8 cellular contexts compared by ENCODE assay signal in genomic region chr17:41811549-41812175, GRCh38. TPM values are rescaled to one million over a fixed set of nuclear protein-coding genes. Genes with fewer than 3 reads are reported as not detected.
A peak's percentile ranks its signal among the peaks of the same experiment; 100 is the strongest.
DNase-seq lines count a peak whose midpoint lies in the region; TF ChIP-seq lines count a peak whose summit lies in the region.

Gene P3H4 (minus strand): TSS chr17:41811949. CDS start chr17:41811915, 34 bp downstream.

- H3K27me3 Mint-ChIP-seq in nephron (ENCODE audit: low read depth), result no peaks in the 10 kb centered on the region

- TF ChIP-seq EP300 in Ishikawa (IDR thresholded peaks at IDR 0.05; ENCODE audit: borderline replicate concordance), result no peak

- CTCF ChIA-PET in RWPE1 (lab: Yijun Ruan, JAX), result interaction anchor here (0.6 to 2.1 kb wide), 20 partner anchors 10 to 281 kb away, joined by 3 to 9 read pairs (median 3); partner anchors contain the start of gene JUP

- H3K27ac ChIP-seq in RWPE1, result peak within 1 kb of the TSS; percentile 91

- H3K27ac Mint-ChIP-seq in nephron, result peak within 1 kb of the TSS; percentile 99 to 100 (median 99)

- peaks cover 18% of the 10 kb centered on the region for H3K36me3 Mint-ChIP-seq in nephron (ENCODE audit: low read depth)

- peak within 1 kb of the TSS; percentile 83 for H3K4me3 ChIP-seq in fibroblast of the aortic adventitia (ENCODE audit: low read depth, low read length)

- DNase-seq in AG08395 (ENCODE audit: low spot score), result peak; percentile 85
- peak; percentile 77 for DNase-seq in GM19238 (ENCODE audit: insufficient read length, low spot score)
- DNase-seq in RWPE1 (ENCODE audit: low spot score), result peak; percentile 70
- DNase-seq in activated effector memory CD4-positive, alpha-beta T cell treated with anti-CD3 and anti-CD28 coated beads, Interleukin-2, amount 50 U/mL, for 16 hours, result peak; percentile 90
- DNase-seq in fibroblast of the aortic adventitia (ENCODE audit: low read depth), result peak; percentile 74
- DNase-seq in stimulated activated naive CD4-positive, alpha-beta T cell treated with Interleukin-2 at 50 U/mL for 16 hours (lab: John Stamatoyannopoulos, UW), result peak; percentile 68

- H3K9me3 Mint-ChIP-seq in nephron, result no peaks in the 10 kb centered on the region

- H3K4me1 Mint-ChIP-seq in nephron, result peaks cover 30% of the 10 kb centered on the region

- H3K4me3 Mint-ChIP-seq in nephron, result peak within 1 kb of the TSS; percentile 93 to 100 (median 99)

- TF ChIP-seq RAD21 in Ishikawa (IDR thresholded peaks at IDR 0.05; ENCODE audit: low read depth), result peak; percentile 53; the same call in 1 of the 2 replicates

- TF ChIP-seq CTCF in RWPE1 (conservative IDR thresholded peaks at IDR 0.05; ENCODE audit: low read depth) (peak; percentile 88), fibroblast of the aortic adventitia (IDR thresholded peaks at IDR 0.05; ENCODE audit: insufficient read depth, low read length) (peak; percentile 73), nephron (IDR thresholded peaks at IDR 0.05; ENCODE audit: unreplicated experiment in 3 of 3) (peak; percentile 62 to 84 (median 65))

- POLR2A ChIA-PET in RWPE1 (lab: Yijun Ruan, JAX; ENCODE audit: low non-redundant PET), result interaction anchor here (0.6 to 1.1 kb wide), 2 partner anchors 25 to 107 kb away, joined by 4 to 8 read pairs; partner anchors contain the start of gene JUP

TF ChIP-seq in Ishikawa, 13 proteins besides CTCF, POLR2A, EP300 and RAD21:
- TF ChIP-seq TCF12 (IDR thresholded peaks at IDR 0.05; ENCODE audit: low read depth), result no peak
- TF ChIP-seq, protein P1, sequence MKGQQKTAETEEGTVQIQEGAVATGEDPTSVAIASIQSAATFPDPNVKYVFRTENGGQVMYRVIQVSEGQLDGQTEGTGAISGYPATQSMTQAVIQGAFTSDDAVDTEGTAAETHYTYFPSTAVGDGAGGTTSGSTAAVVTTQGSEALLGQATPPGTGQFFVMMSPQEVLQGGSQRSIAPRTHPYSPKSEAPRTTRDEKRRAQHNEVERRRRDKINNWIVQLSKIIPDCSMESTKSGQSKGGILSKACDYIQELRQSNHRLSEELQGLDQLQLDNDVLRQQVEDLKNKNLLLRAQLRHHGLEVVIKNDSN (IDR thresholded peaks at IDR 0.05), result no peak; the same call in 1 of the 2 replicates
- TF ChIP-seq FOXM1 (IDR thresholded peaks at IDR 0.05; ENCODE audit: borderline replicate concordance, low read depth), result no peak
- peak; percentile 60; the same call in 1 of the 2 replicates for TF ChIP-seq TAF1 (IDR thresholded peaks at IDR 0.05; ENCODE audit: low read depth)
- no peak for TF ChIP-seq TEAD4 (IDR thresholded peaks at IDR 0.05)
- TF ChIP-seq EGR1 (IDR thresholded peaks at IDR 0.05), result no peak
- peak; percentile 27; the same call in 1 of the 2 replicates for TF ChIP-seq NFIC (IDR thresholded peaks at IDR 0.05)
- TF ChIP-seq, protein P2, sequence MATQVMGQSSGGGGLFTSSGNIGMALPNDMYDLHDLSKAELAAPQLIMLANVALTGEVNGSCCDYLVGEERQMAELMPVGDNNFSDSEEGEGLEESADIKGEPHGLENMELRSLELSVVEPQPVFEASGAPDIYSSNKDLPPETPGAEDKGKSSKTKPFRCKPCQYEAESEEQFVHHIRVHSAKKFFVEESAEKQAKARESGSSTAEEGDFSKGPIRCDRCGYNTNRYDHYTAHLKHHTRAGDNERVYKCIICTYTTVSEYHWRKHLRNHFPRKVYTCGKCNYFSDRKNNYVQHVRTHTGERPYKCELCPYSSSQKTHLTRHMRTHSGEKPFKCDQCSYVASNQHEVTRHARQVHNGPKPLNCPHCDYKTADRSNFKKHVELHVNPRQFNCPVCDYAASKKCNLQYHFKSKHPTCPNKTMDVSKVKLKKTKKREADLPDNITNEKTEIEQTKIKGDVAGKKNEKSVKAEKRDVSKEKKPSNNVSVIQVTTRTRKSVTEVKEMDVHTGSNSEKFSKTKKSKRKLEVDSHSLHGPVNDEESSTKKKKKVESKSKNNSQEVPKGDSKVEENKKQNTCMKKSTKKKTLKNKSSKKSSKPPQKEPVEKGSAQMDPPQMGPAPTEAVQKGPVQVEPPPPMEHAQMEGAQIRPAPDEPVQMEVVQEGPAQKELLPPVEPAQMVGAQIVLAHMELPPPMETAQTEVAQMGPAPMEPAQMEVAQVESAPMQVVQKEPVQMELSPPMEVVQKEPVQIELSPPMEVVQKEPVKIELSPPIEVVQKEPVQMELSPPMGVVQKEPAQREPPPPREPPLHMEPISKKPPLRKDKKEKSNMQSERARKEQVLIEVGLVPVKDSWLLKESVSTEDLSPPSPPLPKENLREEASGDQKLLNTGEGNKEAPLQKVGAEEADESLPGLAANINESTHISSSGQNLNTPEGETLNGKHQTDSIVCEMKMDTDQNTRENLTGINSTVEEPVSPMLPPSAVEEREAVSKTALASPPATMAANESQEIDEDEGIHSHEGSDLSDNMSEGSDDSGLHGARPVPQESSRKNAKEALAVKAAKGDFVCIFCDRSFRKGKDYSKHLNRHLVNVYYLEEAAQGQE (IDR thresholded peaks at IDR 0.05; ENCODE audit: low read depth), result 0 out of 2 replicates have a peak, but pooled peaks have one; percentile 26
- TF ChIP-seq CREB1 (IDR thresholded peaks at IDR 0.05; ENCODE audit: low read depth), result no peak
- TF ChIP-seq CEBPB (IDR thresholded peaks at IDR 0.05), result no peak
- TF ChIP-seq ZBTB7A (IDR thresholded peaks at IDR 0.05; ENCODE audit: low read depth), result 0 out of 2 replicates have a peak, but pooled peaks have one; percentile 50
- TF ChIP-seq, protein P3, sequence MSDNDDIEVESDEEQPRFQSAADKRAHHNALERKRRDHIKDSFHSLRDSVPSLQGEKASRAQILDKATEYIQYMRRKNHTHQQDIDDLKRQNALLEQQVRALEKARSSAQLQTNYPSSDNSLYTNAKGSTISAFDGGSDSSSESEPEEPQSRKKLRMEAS (IDR thresholded peaks at IDR 0.05), result peak; percentile 84
- no peak; the same call in 1 of the 2 replicates for TF ChIP-seq YY1 (IDR thresholded peaks at IDR 0.05; ENCODE audit: low read depth)

RNA-seq across cellular contexts. Expression of gene P3H4, which starts in this region (rescaled TPM):
- total RNA-seq in fibroblast of the aortic adventitia (ENCODE audit: low replicate concordance), result 30.2 and 35.5 TPM in 2 replicates

Comparison
In these comparisons a context has a peak if more than half of its experiments do, and no peak if none do; other contexts are left out.
1. Peak in every context shown above with its lines: DNase-seq, H3K4me3 ChIP-seq and H3K27ac ChIP-seq.